In genomic region chr15:90151989-90152645, GRCh38 we compare ENCODE assay signal across 15 cellular contexts. TPM values are rescaled to one million over a fixed set of nuclear protein-coding genes. Genes with fewer than 3 reads are reported as not detected.
DNase-seq lines count a peak whose midpoint lies in the region; ATAC-seq and TF ChIP-seq lines count a peak whose summit lies in the region.
"Had no signal": no experiment of that assay in that cellular context is flagged by ENCODE, and none has a peak within 500 bp of the region (broad histone marks: within the 10 kb centered on the region; RNA-seq: fewer than 3 reads in every experiment).

No MANE protein-coding gene starts in this region.

- no TSS peak for BruUV-seq in Panc1 (replicated peaks; lab: Mats Ljungman, UMichigan)

- no peak for TF ChIP-seq CTCF in Panc1 (IDR thresholded peaks at IDR 0.05)
- TF ChIP-seq CTCF in esophagus muscularis mucosa (IDR thresholded peaks at IDR 0.05), result no peak
- no peak for TF ChIP-seq CTCF in stomach (IDR thresholded peaks at IDR 0.05)
- TF ChIP-seq CTCF in coronary artery (IDR thresholded peaks at IDR 0.05), result no peak

- CTCF ChIA-PET in Panc1 (lab: Charles Lee), result no interaction called here

- H3K4me1 ChIP-seq in Panc1 (ENCODE audit: control insufficient read depth, insufficient read depth, low read length), result peaks cover 31% of the 10 kb centered on the region
- peaks cover 7 to 58% (median 46%) of the 10 kb centered on the region in 4 donors for H3K4me1 ChIP-seq in esophagus muscularis mucosa
- peaks cover 3 to 31% (median 24%) of the 10 kb centered on the region in 4 donors for H3K4me1 ChIP-seq in stomach
- peaks cover 7% of the 10 kb centered on the region for H3K4me1 ChIP-seq in SJCRH30

- peak overlapping the region; percentile 9; the same call in 1 of the 2 replicates for H3K27ac ChIP-seq in Panc1 (ENCODE audit: low read length)
- peak overlapping the region in 3 of 4 donors; percentile 37 to 75 (median 64) for H3K27ac ChIP-seq in esophagus muscularis mucosa (replicated peaks in 1 of 4)
- peak overlapping the region in 3 of 5 donors; percentile 24 to 54 (median 24) for H3K27ac ChIP-seq in stomach
- no peak overlapping the region for H3K27ac ChIP-seq in coronary artery
- H3K27ac ChIP-seq in SJCRH30, result no peak overlapping the region
- H3K27ac ChIP-seq: BLaER1, colonic mucosa had no signal

- no peak for TF ChIP-seq EP300 in esophagus muscularis mucosa (IDR thresholded peaks at IDR 0.05)
- no peak for TF ChIP-seq EP300 in stomach (IDR thresholded peaks at IDR 0.05)

- in situ Hi-C loops in Panc1 (cut with HindIII; ENCODE audit: low pct_unique_long_range_greater_than_20kb, low sequenced_read_pairs), result no loop called here

- no peak overlapping the region for H3K4me3 ChIP-seq in Panc1 (ENCODE audit: low read depth in 2 of 2, low read length in 2 of 2)
- H3K4me3 ChIP-seq in esophagus muscularis mucosa, result no peak overlapping the region
- H3K4me3 ChIP-seq in stomach, result no peak overlapping the region
- no peak overlapping the region for H3K4me3 ChIP-seq in coronary artery
- H3K4me3 ChIP-seq in SJCRH30, result no peak overlapping the region
- H3K4me3 ChIP-seq: BLaER1, colonic mucosa had no signal

- ATAC-seq in Panc1 (no peak), HG03342 (IDR thresholded peaks at IDR 0.05; ENCODE audit: unreplicated experiment) (no peak)

- no peak for TF ChIP-seq POLR2A in esophagus muscularis mucosa (IDR thresholded peaks at IDR 0.05; ENCODE audit: low read depth)
- no peak for TF ChIP-seq POLR2A in stomach (IDR thresholded peaks at IDR 0.05)

- H3K9me3 ChIP-seq in Panc1 (ENCODE audit: control insufficient read depth, insufficient read depth, low read depth, low read length) (no peaks in the 10 kb centered on the region), esophagus muscularis mucosa (no peaks in the 10 kb centered on the region), stomach (no peaks in the 10 kb centered on the region), SJCRH30 (replicated peaks) (no peaks in the 10 kb centered on the region)
- H3K9me3 ChIP-seq: BLaER1, colonic mucosa had no signal

- POLR2A ChIA-PET in Panc1 (lab: Charles Lee), result interaction anchor here (0.5 to 1.2 kb wide), 3 partner anchors 40 to 82 kb away, joined by 3 to 7 read pairs (median 4); partner anchors contain the start of genes CIB1 and GDPGP1

- H3K36me3 ChIP-seq in Panc1 (ENCODE audit: control insufficient read depth, insufficient read depth, low read length) (no peaks in the 10 kb centered on the region), esophagus muscularis mucosa (no peaks in the 10 kb centered on the region), stomach (no peaks in the 10 kb centered on the region), SJCRH30 (no peaks in the 10 kb centered on the region)
- H3K36me3 ChIP-seq: BLaER1, colonic mucosa had no signal

- intact Hi-C loops in Panc1 (cut with micrococcal nuclease; ENCODE audit: unreplicated experiment) (no loop called here), esophagus muscularis mucosa (cut with DNase I) (no loop called here), stomach (cut with DNase I; ENCODE audit: low total_unique reads) (loop anchor here (5.0 kb wide), 1 partner anchor 70 kb away; no protein-coding TSS in a partner anchor)

- H3K27me3 ChIP-seq in Panc1 (ENCODE audit: control insufficient read depth, insufficient read depth, low read length), result no peaks in the 10 kb centered on the region
- no peaks in the 10 kb centered on the region for H3K27me3 ChIP-seq in esophagus muscularis mucosa
- no peaks in the 10 kb centered on the region for H3K27me3 ChIP-seq in stomach
- H3K27me3 ChIP-seq in SJCRH30, result no peaks in the 10 kb centered on the region; the same call in 1 of the 2 replicates
- H3K27me3 ChIP-seq: BLaER1, colonic mucosa had no signal

- 67% methylated on average over 10 of the region's 10 CpGs for WGBS in esophagus muscularis mucosa
- 50 to 60% (median 56%) methylated on average over 10 of the region's 10 CpGs for WGBS in stomach, 5 donors

- DNase-seq in Panc1 (ENCODE audit: low read depth, low spot score), result no peak
- no peak for DNase-seq in esophagus muscularis mucosa (ENCODE audit: extremely low spot score)
- peak; percentile 18 for DNase-seq in medulla oblongata (ENCODE audit: extremely low spot score)
- peak; percentile 48 for DNase-seq in stomach
- no peak for DNase-seq in coronary artery (ENCODE audit: low spot score)
- no peak for DNase-seq in stimulated activated naive CD4-positive, alpha-beta T cell (lab: John Stamatoyannopoulos, UW)
- DNase-seq in SJCRH30, result no peak
- DNase-seq: activated CD8-positive, alpha-beta memory T cell treated with anti-CD3 and anti-CD28 coated beads for 24 hours; colonic mucosa; DMS79 treated with DMSO at 0.1 percent for 48 hours; MV-4-11; naive B cell; NCI-H748 treated with DMSO at 0.1 percent for 48 hours had no signal

RNA-seq across cellular contexts. Expression of gene SEMA4B, which starts 49.0 kb away (rescaled TPM):
- total RNA-seq in Panc1 (2021; ENCODE audit: unreplicated experiment), result 600 TPM
- polyA plus RNA-seq in Panc1 (2012; ENCODE audit: insufficient read length), result 1,018 TPM
- total RNA-seq in esophagus muscularis mucosa, result 10 to 100 TPM; 30.7 to 68.3 (median 43.4) TPM
- 100 to 1,000 TPM in 1 of 5 donors, 10 to 100 TPM in 4; 37.9 to 199 (median 54.0) TPM for total RNA-seq in stomach
- polyA plus RNA-seq in stomach, result 10 to 100 TPM; 11.3 to 81.4 (median 17.2) TPM
- 2.1 and 2.2 TPM in 2 replicates for total RNA-seq in SJCRH30 (2014; rRNA removed; shearing (Covaris generic))

RNA-seq across cellular contexts. Expression of gene IDH2, which starts 49.8 kb away (rescaled TPM):
- total RNA-seq in Panc1 (2021; ENCODE audit: unreplicated experiment) (197 TPM), esophagus muscularis mucosa (100 to 1,000 TPM; 119 to 228 (median 171) TPM), stomach (100 to 1,000 TPM in 3 of 5 donors, 10 to 100 TPM in 2; 12.3 to 186 (median 125) TPM)
- 331 TPM for polyA plus RNA-seq in Panc1 (2012; ENCODE audit: insufficient read length)
- 100 to 1,000 TPM; 109 to 149 (median 109) TPM for polyA plus RNA-seq in stomach
- total RNA-seq in SJCRH30 (2014; rRNA removed; shearing (Covaris generic)), result 96.9 and 102 TPM in 2 replicates

Comparison
In these comparisons a context has a peak if more than half of its experiments do, and no peak if none do; other contexts are left out.
1. DNase-seq: peak in medulla oblongata (single experiment) and stomach (single experiment); none in Panc1 (single experiment), esophagus muscularis mucosa (single experiment), coronary artery (single experiment), stimulated activated naive CD4-positive, alpha-beta T cell (0 of 6) and SJCRH30 (0 of 2).
2. H3K27ac ChIP-seq: peak in Panc1 (single experiment), esophagus muscularis mucosa (3 of 4) and stomach (3 of 5); none in coronary artery (0 of 2) and SJCRH30 (single experiment).